Comparison of ENCODE assay signal across 8 cellular contexts in genomic region chr16:67673712-67674580, GRCh38. TPM values are rescaled to one million over a fixed set of nuclear protein-coding genes. Genes with fewer than 3 reads are reported as not detected.
DNase-seq lines count a peak whose midpoint lies in the region; ATAC-seq lines count a peak whose summit lies in the region.

No MANE protein-coding gene starts in this region.

- ATAC-seq in naive B cell (ENCODE audit: low read depth in 2 of 2) (no peak), GM21360 (IDR thresholded peaks at IDR 0.05; ENCODE audit: unreplicated experiment) (no peak)

- peak overlapping the region; percentile 56 for H3K4me3 Mint-ChIP-seq in dendritic cell treated with granulocyte-macrophage colony-stimulating factor and Interleukin-4, amounts not matched to agents 40 ng/mL and 50 ng/mL, for 4 days
- H3K4me3 Mint-ChIP-seq in naive B cell = no peak overlapping the region

- H3K36me3 Mint-ChIP-seq in dendritic cell treated with granulocyte-macrophage colony-stimulating factor and Interleukin-4, amounts not matched to agents 40 ng/mL and 50 ng/mL, for 4 days (ENCODE audit: low read depth) = peaks cover 18% of the 10 kb centered on the region
- no peaks in the 10 kb centered on the region for H3K36me3 Mint-ChIP-seq in naive B cell

- DNase-seq in C1 segment of cervical spinal cord (lab: John Stamatoyannopoulos, UW) = peak in 9 of 14 donors; percentile 10 to 72 (median 37)
- DNase-seq in NCI-H1092 (lab: John Stamatoyannopoulos, UW) = peak; percentile 42
- no peak for DNase-seq in naive B cell
- no peak for DNase-seq in NCI-H226
- no peak for DNase-seq in kidney glomerular epithelial cell (lab: John Stamatoyannopoulos, UW)
- no peak for DNase-seq in NCI-H446 treated with DMSO at 0.1 percent for 48 hours (lab: John Stamatoyannopoulos, UW)

- H3K27ac Mint-ChIP-seq in dendritic cell treated with granulocyte-macrophage colony-stimulating factor and Interleukin-4, amounts not matched to agents 40 ng/mL and 50 ng/mL, for 4 days = peak overlapping the region; percentile 88
- peak overlapping the region; percentile 14 to 86 (median 75) for H3K27ac Mint-ChIP-seq in naive B cell

- H3K27me3 Mint-ChIP-seq in dendritic cell treated with granulocyte-macrophage colony-stimulating factor and Interleukin-4, amounts not matched to agents 40 ng/mL and 50 ng/mL, for 4 days = no peaks in the 10 kb centered on the region
- H3K27me3 Mint-ChIP-seq in naive B cell = no peaks in the 10 kb centered on the region

- peaks cover 44% of the 10 kb centered on the region for H3K4me1 Mint-ChIP-seq in dendritic cell treated with granulocyte-macrophage colony-stimulating factor and Interleukin-4, amounts not matched to agents 40 ng/mL and 50 ng/mL, for 4 days (ENCODE audit: low read depth)
- peaks cover 24 to 30% (median 28%) of the 10 kb centered on the region in 3 donors for H3K4me1 Mint-ChIP-seq in naive B cell

- intact Hi-C loops in dendritic cell treated with granulocyte-macrophage colony-stimulating factor and Interleukin-4, amounts not matched to agents 40 ng/mL and 50 ng/mL, for 4 days (cut with micrococcal nuclease) = loop anchor here (1.0 to 5.0 kb wide), 4 partner anchors 133 to 368 kb away; partner anchors contain the start of genes RANBP10 and TSNAXIP1

- no peaks in the 10 kb centered on the region for H3K9me3 Mint-ChIP-seq in dendritic cell treated with granulocyte-macrophage colony-stimulating factor and Interleukin-4, amounts not matched to agents 40 ng/mL and 50 ng/mL, for 4 days
- no peaks in the 10 kb centered on the region for H3K9me3 Mint-ChIP-seq in naive B cell

RNA-seq across cellular contexts. Expression of gene C16orf86, which starts 7.3 kb away (rescaled TPM):
- polyA plus RNA-seq in naive B cell (ENCODE audit: low read depth in 6 of 6) = 10 to 100 TPM; 10.3 to 12.5 (median 11.1) TPM

RNA-seq across cellular contexts. Expression of gene ENKD1, which starts 7.4 kb away (rescaled TPM):
- 1 to 10 TPM in 5 of 6 donors, not detected in 1; 1.2 to 2.6 (median 2.2) TPM for polyA plus RNA-seq in naive B cell (ENCODE audit: low read depth in 6 of 6)

RNA-seq across cellular contexts. Expression of gene PARD6A, which starts 13.2 kb away (rescaled TPM):
- polyA plus RNA-seq in naive B cell (ENCODE audit: low read depth in 6 of 6) = 10 to 100 TPM; 12.0 to 23.7 (median 16.1) TPM

RNA-seq across cellular contexts. Expression of gene ACD, which starts 13.9 kb away (rescaled TPM):
- 10 to 100 TPM; 31.3 to 52.8 (median 35.5) TPM for polyA plus RNA-seq in naive B cell (ENCODE audit: low read depth in 6 of 6)

RNA-seq across cellular contexts. Expression of gene CARMIL2, which starts 29.0 kb away (rescaled TPM):
- 10 to 100 TPM in 4 of 6 donors, 1 to 10 TPM in 2; 9.4 to 23.2 (median 14.1) TPM for polyA plus RNA-seq in naive B cell (ENCODE audit: low read depth in 6 of 6)

Comparison
In these comparisons a context has a peak if more than half of its experiments do, and no peak if none do; other contexts are left out.
1. DNase-seq: peak in C1 segment of cervical spinal cord (9 of 14) and NCI-H1092 (single experiment); none in naive B cell (single experiment), NCI-H226 (single experiment), kidney glomerular epithelial cell (single experiment) and NCI-H446 treated with DMSO at 0.1 percent for 48 hours (single experiment).